1 cellular context compared by ENCODE assay signal in genomic region chr11:125380756-125381445, GRCh38.
TF ChIP-seq lines count a peak whose summit lies in the region.

No MANE protein-coding gene starts in this region.

TF ChIP-seq in IMR-90, 13 proteins besides CTCF, POLR2A, EP300 and RAD21:
- no peak for TF ChIP-seq USF2 (IDR thresholded peaks at IDR 0.05; ENCODE audit: low read depth, low read length)
- no peak for TF ChIP-seq RFX5 (IDR thresholded peaks at IDR 0.05; ENCODE audit: low read depth, low read length)
- no peak for TF ChIP-seq ELK1 (IDR thresholded peaks at IDR 0.05; ENCODE audit: borderline replicate concordance, low read depth, low read length)
- no peak for TF ChIP-seq CHD1 (IDR thresholded peaks at IDR 0.05; ENCODE audit: low read depth, low read length)
- no peak for TF ChIP-seq MXI1 (IDR thresholded peaks at IDR 0.05; ENCODE audit: borderline replicate concordance, low read depth, low read length)
- no peak for TF ChIP-seq MAZ (IDR thresholded peaks at IDR 0.05; ENCODE audit: borderline replicate concordance, low read depth, low read length)
- TF ChIP-seq FOS (IDR thresholded peaks at IDR 0.05; ENCODE audit: low read depth, low read length), result no peak
- no peak for TF ChIP-seq RCOR1 (IDR thresholded peaks at IDR 0.05; ENCODE audit: insufficient replicate concordance, low read length)
- no peak for TF ChIP-seq NFE2L2 (IDR thresholded peaks at IDR 0.05; ENCODE audit: low read depth, low read length)
- no peak for TF ChIP-seq BHLHE40 (IDR thresholded peaks at IDR 0.05; ENCODE audit: low read depth, low read length)
- no peak for TF ChIP-seq CEBPB (IDR thresholded peaks at IDR 0.05; ENCODE audit: low read depth, low read length)
- no peak for TF ChIP-seq MAFK (IDR thresholded peaks at IDR 0.05; ENCODE audit: low read depth, low read length)
- TF ChIP-seq SMC3 (IDR thresholded peaks at IDR 0.05; ENCODE audit: low read depth, low read length), result no peak
